ENCODE assay signal across 8 cellular contexts in the genomic region with DNA sequence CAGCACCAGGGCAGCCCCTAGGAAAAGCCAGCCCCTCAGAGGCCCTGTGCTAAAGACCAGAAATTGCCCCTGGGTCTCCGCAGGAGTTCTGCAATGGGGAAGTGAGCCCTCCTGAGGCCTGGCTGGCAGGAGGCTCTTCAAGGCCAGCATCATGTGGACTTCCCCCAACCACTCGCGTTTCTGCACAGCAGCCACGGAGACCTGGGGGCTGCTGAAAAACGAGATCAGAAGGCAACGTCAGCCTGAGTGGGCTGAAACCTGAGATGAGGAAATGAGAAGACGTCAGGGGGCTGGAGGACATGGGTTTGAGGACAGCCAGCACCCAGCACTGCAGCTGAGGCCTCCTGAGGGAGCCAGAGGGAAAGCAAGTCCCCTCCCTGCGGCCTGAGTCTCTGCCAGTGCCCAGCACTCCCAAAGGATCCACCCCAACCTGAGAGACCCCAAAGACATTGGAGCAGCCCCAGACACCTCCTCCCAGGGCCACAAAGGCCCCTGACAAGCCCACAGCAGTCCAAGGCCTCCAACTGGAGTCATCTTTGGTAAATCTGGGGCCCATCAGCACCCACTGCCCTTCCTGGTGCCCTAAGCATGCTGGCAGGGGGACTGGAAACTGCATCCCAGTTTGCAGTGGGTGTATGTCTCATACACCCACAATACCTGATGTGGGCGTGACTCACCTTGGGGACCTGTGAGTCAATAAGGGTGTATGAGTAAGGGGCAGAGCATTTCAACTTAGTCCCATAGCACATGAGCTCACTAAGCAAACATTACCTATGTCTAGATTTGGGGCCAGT. TPM values are rescaled to one million over a fixed set of nuclear protein-coding genes. Genes with fewer than 3 reads are reported as not detected.
A peak's percentile ranks its signal among the peaks of the same experiment; 100 is the strongest.
DNase-seq lines count a peak whose midpoint lies in the region; FAIRE-seq and TF ChIP-seq lines count a peak whose summit lies in the region.
"Had no signal": no experiment of that assay in that cellular context is flagged by ENCODE, and none has a peak within 500 bp of the region (broad histone marks: within the 10 kb centered on the region; RNA-seq: fewer than 3 reads in every experiment).

No MANE protein-coding gene starts in this region.

- peaks cover 20% of the 10 kb centered on the region; the same call in 1 of the 2 replicates for H3F3A ChIP-seq in PC-9 (ENCODE audit: insufficient read depth, low read depth)

- FAIRE-seq in kidney (lab: Jason Lieb, UNC): no peak
- FAIRE-seq: pancreas had no signal

- H3K9me2 ChIP-seq in PC-9 (ENCODE audit: insufficient read depth): no peaks in the 10 kb centered on the region

- TSS peak; percentile 67 for BruUV-seq in PC-9 (replicated peaks; lab: Mats Ljungman, UMichigan)

- H3K79me2 ChIP-seq in PC-9 (ENCODE audit: low read depth): 0 out of 2 replicates have a peak, but pooled peaks cover 4% of the 10 kb centered on the region

- in situ Hi-C loops in GM13977 (cut with MboI; ENCODE audit: low pct_unique_long_range_greater_than_20kb, low sequenced_read_pairs, unreplicated experiment): no loop called here

- H3K36me3 ChIP-seq in PC-9 (ENCODE audit: low read depth) (no peaks in the 10 kb centered on the region), kidney (ENCODE audit: control insufficient read depth in 1 of 2, insufficient read depth in 2 of 2, low read length in 2 of 2) (no peaks in the 10 kb centered on the region)
- H3K36me3 ChIP-seq: pancreas had no signal

- H3K27me3 Mint-ChIP-seq in dendritic cell treated with granulocyte-macrophage colony-stimulating factor and Interleukin-4, amounts not matched to agents 40 ng/mL and 50 ng/mL, for 4 days: peaks cover 38% of the 10 kb centered on the region
- H3K27me3 Mint-ChIP-seq in endothelial cell (ENCODE audit: unreplicated experiment): peaks cover 13% of the 10 kb centered on the region

- H3K4me1 ChIP-seq in PC-9 (replicated peaks; ENCODE audit: insufficient read depth): peaks cover 72% of the 10 kb centered on the region
- H3K4me1 ChIP-seq in kidney (ENCODE audit: control insufficient read depth in 1 of 2, insufficient read depth in 1 of 2, low read depth in 1 of 2, low read length in 2 of 2): no peaks in the 10 kb centered on the region
- H3K4me1 ChIP-seq: pancreas had no signal

- CTCF ChIA-PET in PC-9 (lab: Charles Lee): interaction anchor here (1.0 kb wide), 2 partner anchors 12 to 23 kb away, joined by 3 to 4 read pairs; no protein-coding TSS in a partner anchor

- no peak overlapping the region for H3K9ac ChIP-seq in kidney (ENCODE audit: low read length in 2 of 2)

- no peaks in the 10 kb centered on the region for H4K20me1 ChIP-seq in PC-9 (ENCODE audit: insufficient read depth)

- no peaks in the 10 kb centered on the region for H3K27me3 ChIP-seq in PC-9 (ENCODE audit: insufficient read depth, low read depth)
- H3K27me3 ChIP-seq: pancreas had no signal

- peak; percentile 80 for DNase-seq in GM13977 (ENCODE audit: low spot score)
- DNase-seq in HCEC 1CT: peak; percentile 84
- peak; percentile 84 to 95 for DNase-seq in PC-9
- peak; percentile 73 to 77 for DNase-seq in stimulated activated CD8-positive, alpha-beta memory T cell treated with anti-CD3 and anti-CD28 coated beads, Interleukin-7, amount 100 ng/mL, for 4 hours (ENCODE audit: low read depth in 2 of 2)
- DNase-seq in endothelial cell (ENCODE audit: low spot score): no peak
- no peak for DNase-seq in kidney

- H3K4me1 Mint-ChIP-seq in dendritic cell treated with granulocyte-macrophage colony-stimulating factor and Interleukin-4, amounts not matched to agents 40 ng/mL and 50 ng/mL, for 4 days (ENCODE audit: low read depth): peaks cover 74% of the 10 kb centered on the region
- H3K4me1 Mint-ChIP-seq in endothelial cell (ENCODE audit: unreplicated experiment): peaks cover 18% of the 10 kb centered on the region

- intact Hi-C loops in PC-9 (cut with micrococcal nuclease; ENCODE audit: unreplicated experiment): loop anchor here (1.0 to 2.0 kb wide), 3 partner anchors 8 to 24 kb away; no protein-coding TSS in a partner anchor
- intact Hi-C loops in dendritic cell treated with granulocyte-macrophage colony-stimulating factor and Interleukin-4, amounts not matched to agents 40 ng/mL and 50 ng/mL, for 4 days (cut with micrococcal nuclease): no loop called here
- intact Hi-C loops in kidney (cut with DNase I): no loop called here

- H3K27ac Mint-ChIP-seq in dendritic cell treated with granulocyte-macrophage colony-stimulating factor and Interleukin-4, amounts not matched to agents 40 ng/mL and 50 ng/mL, for 4 days: peak overlapping the region; percentile 61
- no peak overlapping the region for H3K27ac Mint-ChIP-seq in endothelial cell (ENCODE audit: unreplicated experiment)

- peak overlapping the region; percentile 76 for H3K4me2 ChIP-seq in PC-9

- H3K27ac ChIP-seq in PC-9: peak overlapping the region; percentile 98
- no peak overlapping the region for H3K27ac ChIP-seq in kidney (ENCODE audit: low read depth in 2 of 2, low read length in 2 of 2)
- H3K27ac ChIP-seq: pancreas had no signal

- POLR2A ChIA-PET in PC-9 (lab: Charles Lee; ENCODE audit: unreplicated experiment): interaction anchor here (0.6 to 1.4 kb wide), 7 partner anchors 8 to 1264 kb away, joined by 3 to 13 read pairs (median 8); a partner anchor contains a TSS

- H3K9me3 ChIP-seq in PC-9 (ENCODE audit: insufficient read depth, low read depth) (no peaks in the 10 kb centered on the region), kidney (ENCODE audit: control insufficient read depth in 1 of 2, low read length in 2 of 2) (no peaks in the 10 kb centered on the region)
- H3K9me3 ChIP-seq: pancreas had no signal

- H2AFZ ChIP-seq in PC-9: no peak overlapping the region

- H3K36me3 Mint-ChIP-seq in dendritic cell treated with granulocyte-macrophage colony-stimulating factor and Interleukin-4, amounts not matched to agents 40 ng/mL and 50 ng/mL, for 4 days (ENCODE audit: low read depth): no peaks in the 10 kb centered on the region
- peaks cover 10% of the 10 kb centered on the region for H3K36me3 Mint-ChIP-seq in endothelial cell (ENCODE audit: low read depth, unreplicated experiment)

- H3K4me3 Mint-ChIP-seq in dendritic cell treated with granulocyte-macrophage colony-stimulating factor and Interleukin-4, amounts not matched to agents 40 ng/mL and 50 ng/mL, for 4 days: no peak overlapping the region
- no peak overlapping the region for H3K4me3 Mint-ChIP-seq in endothelial cell (ENCODE audit: unreplicated experiment)

- H3K4me3 ChIP-seq in PC-9 (no peak overlapping the region), kidney (ENCODE audit: low read length in 2 of 2) (no peak overlapping the region)
- H3K4me3 ChIP-seq: pancreas had no signal

- no peaks in the 10 kb centered on the region for H3K9me3 Mint-ChIP-seq in dendritic cell treated with granulocyte-macrophage colony-stimulating factor and Interleukin-4, amounts not matched to agents 40 ng/mL and 50 ng/mL, for 4 days
- no peaks in the 10 kb centered on the region for H3K9me3 Mint-ChIP-seq in endothelial cell (ENCODE audit: unreplicated experiment)

- TF ChIP-seq CTCF in GM13977 (IDR thresholded peaks at IDR 0.05; ENCODE audit: extremely low read depth, insufficient read depth, missing control alignments): peak; percentile 37
- no peak for TF ChIP-seq CTCF in PC-9 (conservative IDR thresholded peaks at IDR 0.05)
- no peak for TF ChIP-seq CTCF in endothelial cell (IDR thresholded peaks at IDR 0.05; ENCODE audit: unreplicated experiment)
- no peak for TF ChIP-seq CTCF in kidney (IDR thresholded peaks at IDR 0.05; ENCODE audit: borderline replicate concordance, extremely low read depth, insufficient read depth)

RNA-seq across cellular contexts. Expression of a gene that starts 29.2 kb away (rescaled TPM):
- total RNA-seq in PC-9 (2021) (7.1 and 9.6 TPM in 2 replicates), endothelial cell (ENCODE audit: unreplicated experiment) (0.82 TPM), kidney (0.13 TPM)
- polyA plus RNA-seq in kidney (ENCODE audit: insufficient read depth, low read depth, low replicate concordance): 2.7 TPM

RNA-seq across cellular contexts. Expression of a gene that starts 37.1 kb away (rescaled TPM):
- 8.3 and 14.5 TPM in 2 replicates for total RNA-seq in PC-9 (2021)
- 41.4 TPM for total RNA-seq in endothelial cell (ENCODE audit: unreplicated experiment)
- total RNA-seq in kidney: 3.6 TPM
- 2.8 TPM for polyA plus RNA-seq in kidney (ENCODE audit: insufficient read depth, low read depth, low replicate concordance)

Comparison
In these comparisons a context has a peak if more than half of its experiments do, and no peak if none do; other contexts are left out.
1. DNase-seq: peak in GM13977 (single experiment), HCEC 1CT (single experiment), PC-9 (2 of 2) and stimulated activated CD8-positive, alpha-beta memory T cell treated with anti-CD3 and anti-CD28 coated beads, Interleukin-7, amount 100 ng/mL, for 4 hours (2 of 2); none in endothelial cell (single experiment) and kidney (single experiment).